In the genomic region with DNA sequence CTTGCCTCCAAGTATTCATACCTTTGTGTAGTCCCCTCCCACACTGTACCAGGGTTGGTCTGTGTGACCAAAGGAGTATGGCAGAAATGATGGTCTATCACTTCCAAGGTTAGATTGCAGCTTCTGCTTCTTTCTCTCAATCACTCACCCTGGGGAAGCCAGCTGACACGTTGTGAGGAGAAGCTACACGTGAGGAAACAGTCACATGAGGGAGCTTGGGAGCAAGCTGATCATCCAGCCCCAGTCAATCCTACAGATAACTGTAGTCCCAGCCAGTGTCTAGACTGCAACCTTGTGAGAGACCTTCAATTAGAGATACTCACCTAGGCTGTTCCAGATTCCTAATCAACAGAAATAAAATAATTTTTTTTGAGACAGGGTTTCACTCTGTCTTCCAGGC, we compare ENCODE assay signal across 1 cellular context.
TF ChIP-seq lines count a peak whose summit lies in the region.

No MANE protein-coding gene starts in this region.

TF ChIP-seq in GM23338, 12 proteins besides CTCF, POLR2A, EP300 and RAD21 (continued from another document):
- TF ChIP-seq JUNB (IDR thresholded peaks at IDR 0.05; ENCODE audit: unreplicated experiment), result no peak
- no peak for TF ChIP-seq ZNF331 (CRISPR knock-in tag; IDR thresholded peaks at IDR 0.05; ENCODE audit: low read depth)
